Comparison of ENCODE assay signal across 9 cellular contexts in the genomic region with DNA sequence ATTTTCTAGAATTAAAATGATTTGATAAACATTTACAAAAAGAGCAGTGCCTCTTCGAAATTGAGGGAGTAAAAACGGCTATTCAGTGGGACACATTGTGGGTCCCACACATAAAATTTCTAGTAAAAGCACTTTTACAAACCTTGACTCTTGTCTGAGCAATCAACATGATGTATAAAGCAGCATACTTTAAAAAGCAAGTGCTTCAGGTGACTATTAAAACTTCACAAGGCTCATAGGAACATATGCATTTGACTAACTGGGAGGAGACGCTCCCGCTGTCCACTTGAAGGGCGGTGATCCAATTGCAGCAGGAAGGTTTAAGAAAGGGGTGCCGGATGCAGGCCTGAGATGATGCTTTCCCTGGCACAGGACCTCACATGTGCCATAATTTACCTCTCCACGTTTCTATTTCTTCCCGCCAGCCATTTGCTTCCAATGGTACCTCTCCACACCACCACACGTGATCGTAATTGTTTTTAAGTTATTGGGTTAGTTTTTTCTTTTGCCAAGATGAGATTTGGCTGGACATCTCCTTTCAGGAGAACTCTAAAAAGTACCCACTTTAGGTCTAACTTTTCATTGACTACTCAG. TPM values are rescaled to one million over a fixed set of nuclear protein-coding genes. Genes with fewer than 3 reads are reported as not detected.
DNase-seq lines count a peak whose midpoint lies in the region; ATAC-seq and TF ChIP-seq lines count a peak whose summit lies in the region.
"Had no signal": no experiment of that assay in that cellular context is flagged by ENCODE, and none has a peak within 500 bp of the region (broad histone marks: within the 10 kb centered on the region; RNA-seq: fewer than 3 reads in every experiment).

No MANE protein-coding gene starts in this region.

- no peaks in the 10 kb centered on the region for H3K9me2 ChIP-seq in PC-9 (ENCODE audit: insufficient read depth)

- no peaks in the 10 kb centered on the region for H3K9me3 ChIP-seq in PC-9 (ENCODE audit: insufficient read depth, low read depth)

- no peak overlapping the region for H3K27ac ChIP-seq in PC-9
- H3K27ac ChIP-seq: skin epidermis had no signal

- no peak for ATAC-seq in HG03280 (IDR thresholded peaks at IDR 0.05; ENCODE audit: unreplicated experiment)
- ATAC-seq in left ventricle myocardium superior: no peak

- BruUV-seq in PC-9 (replicated peaks; lab: Mats Ljungman, UMichigan): no TSS peak

- DNase-seq in NCI-H748 (lab: John Stamatoyannopoulos, UW; ENCODE audit: unreplicated experiment) (peak; percentile 27), NCI-H748 treated with DMSO at 0.1 percent for 48 hours (lab: John Stamatoyannopoulos, UW) (no peak), PC-9 (no peak), erythroblast (lab: John Stamatoyannopoulos, UW) (peak; percentile 4 to 6), retina (peak; percentile 30), DMS79 (lab: John Stamatoyannopoulos, UW) (no peak), left ventricle myocardium superior (no peak)

- CTCF ChIA-PET in PC-9 (lab: Charles Lee): interaction anchor here (1.0 kb wide), 1 partner anchor 314 kb away, joined by 3 read pairs; no protein-coding TSS in a partner anchor

- no peak for TF ChIP-seq CTCF in PC-9 (conservative IDR thresholded peaks at IDR 0.05)

- 0 out of 2 replicates have a peak, but pooled peaks cover 4% of the 10 kb centered on the region for H3F3A ChIP-seq in PC-9 (ENCODE audit: insufficient read depth, low read depth)

- TF ChIP-seq POLR2A in erythroblast (IDR thresholded peaks at IDR 0.05; ENCODE audit: low read length): no peak

- H3K4me3 ChIP-seq in PC-9: peak overlapping the region; percentile 95

- intact Hi-C loops in PC-9 (cut with micrococcal nuclease; ENCODE audit: unreplicated experiment) (loop anchor here (10.0 kb wide), 2 partner anchors 332 to 562 kb away; no protein-coding TSS in a partner anchor), left ventricle myocardium superior (cut with micrococcal nuclease) (no loop called here)

- H3K79me2 ChIP-seq in PC-9 (ENCODE audit: low read depth): no peaks in the 10 kb centered on the region

- no peaks in the 10 kb centered on the region for H4K20me1 ChIP-seq in PC-9 (ENCODE audit: insufficient read depth)

- H3K4me2 ChIP-seq in PC-9: peak overlapping the region; percentile 93

- peaks cover 17% of the 10 kb centered on the region for H3K27me3 ChIP-seq in PC-9 (ENCODE audit: insufficient read depth, low read depth)

- peak overlapping the region; percentile 97; the same call in 1 of the 2 replicates for H2AFZ ChIP-seq in PC-9

- H3K36me3 ChIP-seq in PC-9 (ENCODE audit: low read depth): no peaks in the 10 kb centered on the region

- H3K4me1 ChIP-seq in PC-9 (replicated peaks; ENCODE audit: insufficient read depth): peaks cover 13% of the 10 kb centered on the region; the same call in 1 of the 2 replicates

- POLR2A ChIA-PET in PC-9 (lab: Charles Lee; ENCODE audit: unreplicated experiment): interaction anchor here (0.6 kb wide), 1 partner anchor 639 kb away, joined by 4 read pairs; no protein-coding TSS in a partner anchor

RNA-seq across cellular contexts. Expression of a gene that starts 1.8 kb away (rescaled TPM):
- total RNA-seq in PC-9 (2021) (3.9 and 4.3 TPM in 2 replicates), left ventricle myocardium superior (6.4 TPM)

Comparison
In these comparisons a context has a peak if more than half of its experiments do, and no peak if none do; other contexts are left out.
1. DNase-seq: peak in NCI-H748 (single experiment), erythroblast (2 of 2) and retina (single experiment); none in NCI-H748 treated with DMSO at 0.1 percent for 48 hours (single experiment), PC-9 (0 of 2), DMS79 (single experiment) and left ventricle myocardium superior (single experiment).